In genomic region chr5:150729859-150730258, GRCh38 we compare ENCODE assay signal across 14 cellular contexts. TPM values are rescaled to one million over a fixed set of nuclear protein-coding genes. Genes with fewer than 3 reads are reported as not detected.
DNase-seq lines count a peak whose midpoint lies in the region; ATAC-seq and FAIRE-seq lines count a peak whose summit lies in the region.
"Had no signal": no experiment of that assay in that cellular context is flagged by ENCODE, and none has a peak within 500 bp of the region (broad histone marks: within the 10 kb centered on the region; RNA-seq: fewer than 3 reads in every experiment).

No MANE protein-coding gene starts in this region.

- no peaks in the 10 kb centered on the region for H3K9me3 Mint-ChIP-seq in activated naive CD8-positive, alpha-beta T cell treated with anti-CD3 and anti-CD28 coated beads, Interleukin-2, amount 50 U/mL, for 24 hours
- H3K9me3 Mint-ChIP-seq: CD4-positive, alpha-beta memory T cell; HFFc6 had no signal

- peaks cover 10% of the 10 kb centered on the region for H3K4me1 Mint-ChIP-seq in activated naive CD8-positive, alpha-beta T cell treated with anti-CD3 and anti-CD28 coated beads, Interleukin-2, amount 50 U/mL, for 24 hours

- no peaks in the 10 kb centered on the region for H3K27me3 Mint-ChIP-seq in activated naive CD8-positive, alpha-beta T cell treated with anti-CD3 and anti-CD28 coated beads, Interleukin-2, amount 50 U/mL, for 24 hours
- H3K27me3 Mint-ChIP-seq: CD4-positive, alpha-beta memory T cell had no signal

- DNase-seq in GM19239 (ENCODE audit: insufficient read length, low spot score) = no peak
- peak; percentile 18 for DNase-seq in LHCN-M2 (ENCODE audit: low read depth)
- no peak for DNase-seq in activated naive CD8-positive, alpha-beta T cell treated with anti-CD3 and anti-CD28 coated beads, Interleukin-2, amount 50 U/mL, for 24 hours
- DNase-seq in myocyte (ENCODE audit: low read depth) = peak; percentile 55
- DNase-seq in activated gamma-delta T cell (lab: John Stamatoyannopoulos, UW) = no peak
- DNase-seq: BE2C; CD4-positive, alpha-beta memory T cell; DND-41; GF-D8; HCEC 1CT; HFFc6 had no signal

- H3K27ac Mint-ChIP-seq in activated naive CD8-positive, alpha-beta T cell treated with anti-CD3 and anti-CD28 coated beads, Interleukin-2, amount 50 U/mL, for 24 hours = peak overlapping the region; percentile 49
- H3K27ac Mint-ChIP-seq: HFFc6 had no signal

- peaks cover 55% of the 10 kb centered on the region for H3K36me3 Mint-ChIP-seq in activated naive CD8-positive, alpha-beta T cell treated with anti-CD3 and anti-CD28 coated beads, Interleukin-2, amount 50 U/mL, for 24 hours (ENCODE audit: low read depth)

- no peak for ATAC-seq in activated naive CD8-positive, alpha-beta T cell treated with anti-CD3 and anti-CD28 coated beads, Interleukin-2, amount 50 U/mL, for 24 hours
- ATAC-seq in esophagus mucosa (no peak), HG03139 (IDR thresholded peaks at IDR 0.05; ENCODE audit: unreplicated experiment) (no peak)

- H3K4me3 Mint-ChIP-seq in activated naive CD8-positive, alpha-beta T cell treated with anti-CD3 and anti-CD28 coated beads, Interleukin-2, amount 50 U/mL, for 24 hours = no peak overlapping the region
- H3K4me3 Mint-ChIP-seq: CD4-positive, alpha-beta memory T cell; HFFc6 had no signal

- FAIRE-seq in GM19239 (lab: Jason Lieb, UNC) = peak; percentile 31
- FAIRE-seq: A204.1 had no signal

RNA-seq across cellular contexts. Expression of gene DCTN4, which starts 29.0 kb away (rescaled TPM):
- total RNA-seq in LHCN-M2 (2014; rRNA removed) (92.2 and 103 TPM in 2 replicates), myocyte (78.9 and 82.4 TPM in 2 replicates), esophagus mucosa (49.4 TPM)
- 27.9 TPM for polyA plus RNA-seq in LHCN-M2 (2012)
- polyA plus RNA-seq in myocyte (2012) = 38.5 TPM

RNA-seq across cellular contexts. Expression of gene RBM22, which starts 29.0 kb away (rescaled TPM):
- total RNA-seq in LHCN-M2 (2014; rRNA removed) (30.5 and 35.6 TPM in 2 replicates), myocyte (35.0 and 40.9 TPM in 2 replicates), esophagus mucosa (24.4 TPM)
- 25.8 TPM for polyA plus RNA-seq in LHCN-M2 (2012)
- polyA plus RNA-seq in myocyte (2012) = 33.2 TPM

RNA-seq across cellular contexts. Expression of gene SMIM3, which starts 48.7 kb away (rescaled TPM):
- total RNA-seq in LHCN-M2 (2014; rRNA removed) = 234 and 236 TPM in 2 replicates
- polyA plus RNA-seq in LHCN-M2 (2012) = 78.6 TPM
- 67.1 and 74.6 TPM in 2 replicates for total RNA-seq in myocyte
- polyA plus RNA-seq in myocyte (2012) = 78.9 TPM
- total RNA-seq in esophagus mucosa = 17.0 TPM

Comparison
In these comparisons a context has a peak if more than half of its experiments do, and no peak if none do; other contexts are left out.
1. DNase-seq: peak in LHCN-M2 (single experiment) and myocyte (single experiment); none in GM19239 (single experiment), activated naive CD8-positive, alpha-beta T cell treated with anti-CD3 and anti-CD28 coated beads, Interleukin-2, amount 50 U/mL, for 24 hours (single experiment) and activated gamma-delta T cell (single experiment).